In the genomic region with DNA sequence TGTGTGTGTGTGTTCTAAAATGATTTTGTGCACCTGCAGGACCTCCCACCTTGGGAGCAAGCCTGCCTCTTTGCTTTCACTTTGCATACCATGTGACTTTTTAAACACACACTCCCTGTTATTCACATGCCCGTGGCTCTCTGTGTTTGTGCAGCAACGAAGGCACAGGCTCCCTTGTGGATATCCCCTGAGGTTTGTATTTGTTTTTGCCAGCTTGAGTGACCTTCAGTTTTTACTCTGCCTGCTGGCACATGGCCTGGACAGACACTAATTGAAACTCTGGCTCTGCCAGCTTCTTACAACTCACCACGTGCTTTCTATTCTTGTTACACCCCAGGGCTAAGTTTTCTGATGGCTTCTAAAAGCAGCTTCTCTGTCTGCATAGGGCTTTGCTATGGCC, we compare ENCODE assay signal across 16 cellular contexts.
DNase-seq lines count a peak whose midpoint lies in the region; ATAC-seq and TF ChIP-seq lines count a peak whose summit lies in the region.
"Had no signal": no experiment of that assay in that cellular context is flagged by ENCODE, and none has a peak within 500 bp of the region (broad histone marks: within the 10 kb centered on the region; RNA-seq: fewer than 3 reads in every experiment).

No MANE protein-coding gene starts in this region.

- dilution Hi-C loops in mammary epithelial cell (cut with HindIII; ENCODE audit: low sequenced_read_pairs): no loop called here

- H4K20me1 ChIP-seq in mammary epithelial cell (ENCODE audit: insufficient read depth, low read length): no peaks in the 10 kb centered on the region

- ATAC-seq in right cardiac atrium (peak; percentile 60 to 71), HG03045 (IDR thresholded peaks at IDR 0.05; ENCODE audit: unreplicated experiment) (no peak)

- H3K9me3 Mint-ChIP-seq in MCF 10A (ENCODE audit: unreplicated experiment): peaks cover 21% of the 10 kb centered on the region

- BruUV-seq in MCF 10A (replicated peaks; lab: Mats Ljungman, UMichigan) (no TSS peak), mammary epithelial cell (replicated peaks; lab: Mats Ljungman, UMichigan) (no TSS peak)

- H3K27ac Mint-ChIP-seq in MCF 10A (ENCODE audit: low read depth, unreplicated experiment): no peak overlapping the region
- H3K27ac Mint-ChIP-seq: activated CD4-positive, alpha-beta memory T cell treated with anti-CD3 and anti-CD28 coated beads for 36 hours; endodermal cell had no signal

- in situ Hi-C loops in mammary epithelial cell (cut with MboI; ENCODE audit: low sequenced_read_pairs in 2 of 2): no loop called here

- no peaks in the 10 kb centered on the region for H3K9me3 ChIP-seq in mammary epithelial cell (replicated peaks; ENCODE audit: insufficient read depth, low read length)
- no peaks in the 10 kb centered on the region for H3K9me3 ChIP-seq in right cardiac atrium (ENCODE audit: control insufficient read depth, low read length)
- H3K9me3 ChIP-seq in tibial artery: peaks cover 0 to 11% (median 0%) of the 10 kb centered on the region in 3 donors
- peaks cover 0 to 5% of the 10 kb centered on the region in 2 donors for H3K9me3 ChIP-seq in ascending aorta
- H3K9me3 ChIP-seq: sigmoid colon, SJSA1 had no signal

- H3K4me3 ChIP-seq in mammary epithelial cell (replicated peaks in 1 of 3; ENCODE audit: insufficient read depth in 1 of 3, low read depth in 2 of 3, low read length in 3 of 3) (no peak overlapping the region), right cardiac atrium (ENCODE audit: low read length) (no peak overlapping the region), tibial artery (no peak overlapping the region), ascending aorta (no peak overlapping the region)
- H3K4me3 ChIP-seq: sigmoid colon, SJSA1 had no signal

- no peak for TF ChIP-seq CTCF in MCF 10A (IDR thresholded peaks at IDR 0.05; ENCODE audit: unreplicated experiment)
- no peak for TF ChIP-seq CTCF in mammary epithelial cell (conservative IDR thresholded peaks at IDR 0.05 in 1 of 2, IDR thresholded peaks at IDR 0.05 in 1 of 2; ENCODE audit: extremely low read depth in 1 of 2, insufficient read depth in 1 of 2, low read depth in 1 of 2, low read length in 2 of 2)
- TF ChIP-seq CTCF in tibial artery (IDR thresholded peaks at IDR 0.05): no peak
- no peak for TF ChIP-seq CTCF in ascending aorta (IDR thresholded peaks at IDR 0.05)

- no peak overlapping the region for H3K9ac ChIP-seq in mammary epithelial cell (ENCODE audit: insufficient read depth, low read length)

- POLR2A ChIA-PET in MCF 10A (lab: Yijun Ruan, JAX): interaction anchor here (0.6 to 0.7 kb wide), 2 partner anchors 67 to 728 kb away, joined by 3 to 4 read pairs; no protein-coding TSS in a partner anchor

- no peak overlapping the region for H3K4me3 Mint-ChIP-seq in MCF 10A (ENCODE audit: unreplicated experiment)
- H3K4me3 Mint-ChIP-seq: activated CD4-positive, alpha-beta memory T cell treated with anti-CD3 and anti-CD28 coated beads for 36 hours; endodermal cell; neural crest cell had no signal

- H3K36me3 Mint-ChIP-seq in MCF 10A (ENCODE audit: insufficient read depth, unreplicated experiment): no peaks in the 10 kb centered on the region
- H3K36me3 Mint-ChIP-seq: activated CD4-positive, alpha-beta memory T cell treated with anti-CD3 and anti-CD28 coated beads for 36 hours had no signal

- H3K27ac ChIP-seq in mammary epithelial cell (ENCODE audit: insufficient read depth, low read depth, low read length) (no peak overlapping the region), right cardiac atrium (ENCODE audit: low read length) (no peak overlapping the region), tibial artery (no peak overlapping the region), ascending aorta (no peak overlapping the region)
- H3K27ac ChIP-seq: sigmoid colon, SJSA1 had no signal

- no peak overlapping the region for H3K4me2 ChIP-seq in mammary epithelial cell (ENCODE audit: insufficient read depth, low read depth, low read length)

- peaks cover 9% of the 10 kb centered on the region for H3K4me1 Mint-ChIP-seq in MCF 10A (ENCODE audit: insufficient read depth, unreplicated experiment)
- H3K4me1 Mint-ChIP-seq: endodermal cell, neural crest cell had no signal

- no peaks in the 10 kb centered on the region for H3K27me3 Mint-ChIP-seq in MCF 10A (ENCODE audit: insufficient read depth, unreplicated experiment)
- H3K27me3 Mint-ChIP-seq: activated CD4-positive, alpha-beta memory T cell treated with anti-CD3 and anti-CD28 coated beads for 36 hours had no signal

- DNase-seq in MCF 10A (ENCODE audit: unreplicated experiment) (peak; percentile 6), mammary epithelial cell (no peak), RPMI7951 (ENCODE audit: low read depth) (peak; percentile 26), right cardiac atrium (peak; percentile 24 to 30 (median 24)), tibial artery (peak; percentile 19 to 64), NCI-H226 (no peak), ascending aorta (ENCODE audit: low spot score in 2 of 2) (no peak)
- DNase-seq: activated CD4-positive, alpha-beta memory T cell treated with anti-CD3 and anti-CD28 coated beads for 36 hours; activated T-cell treated with anti-CD3 and anti-CD28 coated beads, Interleukin-2, amount 50 U/mL, for 48 hours; cerebellar nuclear complex; endodermal cell; KG1; sigmoid colon had no signal

- H3K27me3 ChIP-seq in mammary epithelial cell (ENCODE audit: insufficient read depth, low read length) (no peaks in the 10 kb centered on the region), right cardiac atrium (ENCODE audit: control insufficient read depth, insufficient read depth) (no peaks in the 10 kb centered on the region), tibial artery (no peaks in the 10 kb centered on the region), ascending aorta (no peaks in the 10 kb centered on the region)
- H3K27me3 ChIP-seq: sigmoid colon, SJSA1 had no signal

- CTCF ChIA-PET in MCF 10A (lab: Yijun Ruan, JAX) (no interaction called here), mammary epithelial cell (lab: Charles Lee; ENCODE audit: low non-redundant PET) (no interaction called here)

- H3K36me3 ChIP-seq in mammary epithelial cell (ENCODE audit: insufficient read depth, low read length) (no peaks in the 10 kb centered on the region), tibial artery (no peaks in the 10 kb centered on the region), ascending aorta (no peaks in the 10 kb centered on the region)
- H3K36me3 ChIP-seq: sigmoid colon, SJSA1 had no signal

- no peaks in the 10 kb centered on the region for H3K79me2 ChIP-seq in mammary epithelial cell (ENCODE audit: insufficient read depth, low read length)

- intact Hi-C loops in MCF 10A (cut with micrococcal nuclease) (no loop called here), mammary epithelial cell (cut with micrococcal nuclease) (no loop called here), right cardiac atrium (cut with DNase I) (no loop called here), tibial artery (cut with DNase I; ENCODE audit: low total_unique reads) (no loop called here), ascending aorta (cut with DNase I) (no loop called here)

- H2AFZ ChIP-seq in mammary epithelial cell (ENCODE audit: low read depth, low read length): no peak overlapping the region

- WGBS in mammary epithelial cell (ENCODE audit: low coverage, missing lambda C conversion rate): 0% methylated on average over 3 of the region's 3 CpGs
- WGBS in right cardiac atrium: 25% methylated on average over 3 of the region's 3 CpGs

- H3K4me1 ChIP-seq in mammary epithelial cell (ENCODE audit: insufficient read depth, low read length) (no peaks in the 10 kb centered on the region), right cardiac atrium (ENCODE audit: control insufficient read depth, insufficient read depth, low read length) (no peaks in the 10 kb centered on the region), tibial artery (peaks cover 0 to 4% (median 0%) of the 10 kb centered on the region in 4 donors), ascending aorta (no peaks in the 10 kb centered on the region)
- H3K4me1 ChIP-seq: sigmoid colon, SJSA1 had no signal

Comparison
In these comparisons a context has a peak if more than half of its experiments do, and no peak if none do; other contexts are left out.
1. DNase-seq: peak in MCF 10A (single experiment), RPMI7951 (single experiment), right cardiac atrium (3 of 3) and tibial artery (2 of 2); none in mammary epithelial cell (single experiment), NCI-H226 (single experiment) and ascending aorta (0 of 2).